Comparison of ENCODE assay signal across 10 cellular contexts in genomic region chr2:160375802-160376469, GRCh38.
DNase-seq lines count a peak whose midpoint lies in the region; ATAC-seq, FAIRE-seq and TF ChIP-seq lines count a peak whose summit lies in the region.
"Had no signal": no experiment of that assay in that cellular context is flagged by ENCODE, and none has a peak within 500 bp of the region (broad histone marks: within the 10 kb centered on the region; RNA-seq: fewer than 3 reads in every experiment).

No MANE protein-coding gene starts in this region.

- peak overlapping the region; percentile 62 for H3K27ac Mint-ChIP-seq in activated T-cell treated with anti-CD3 and anti-CD28 coated beads, Interleukin-2, amount 50 U/mL, for 72 hours

- H3K4me1 Mint-ChIP-seq in activated T-cell treated with anti-CD3 and anti-CD28 coated beads, Interleukin-2, amount 50 U/mL, for 72 hours (ENCODE audit: low read depth): peaks cover 85% of the 10 kb centered on the region
- H3K4me1 Mint-ChIP-seq in activated T-cell treated with anti-CD3 and anti-CD28 coated beads, Interleukin-2, amount 50 U/mL, for 4 hours (ENCODE audit: low read depth): peaks cover 88% of the 10 kb centered on the region

- no peaks in the 10 kb centered on the region for H3K36me3 Mint-ChIP-seq in activated T-cell treated with anti-CD3 and anti-CD28 coated beads, Interleukin-2, amount 50 U/mL, for 72 hours (ENCODE audit: insufficient read depth in 2 of 2)
- H3K36me3 Mint-ChIP-seq in activated T-cell treated with anti-CD3 and anti-CD28 coated beads, Interleukin-2, amount 50 U/mL, for 4 hours (ENCODE audit: insufficient read depth): peaks cover 10% of the 10 kb centered on the region

- H3K9me3 ChIP-seq in adrenal gland (replicated peaks in 1 of 3): no peaks in the 10 kb centered on the region
- H3K9me3 ChIP-seq in kidney (ENCODE audit: control insufficient read depth in 1 of 2, low read length in 2 of 2): no peaks in the 10 kb centered on the region
- H3K9me3 ChIP-seq in upper lobe of left lung: no peaks in the 10 kb centered on the region

- TF ChIP-seq POLR2A in adrenal gland (IDR thresholded peaks at IDR 0.05) (no peak), upper lobe of left lung (IDR thresholded peaks at IDR 0.05) (no peak)

- TF ChIP-seq CTCF in adrenal gland (IDR thresholded peaks at IDR 0.05) (no peak), kidney (IDR thresholded peaks at IDR 0.05; ENCODE audit: borderline replicate concordance, extremely low read depth, insufficient read depth) (no peak), upper lobe of left lung (IDR thresholded peaks at IDR 0.05) (no peak)

- H3K27me3 ChIP-seq in adrenal gland (no peaks in the 10 kb centered on the region), upper lobe of left lung (no peaks in the 10 kb centered on the region)

- H3K27ac ChIP-seq in adrenal gland: peak overlapping the region; percentile 34 to 84 (median 69)
- H3K27ac ChIP-seq in kidney (ENCODE audit: low read depth in 2 of 2, low read length in 2 of 2): peak overlapping the region in 1 of 2 donors; percentile 13
- H3K27ac ChIP-seq in upper lobe of left lung: peak overlapping the region; percentile 36 to 88 (median 60)

- peaks cover 58 to 100% of the 10 kb centered on the region in 2 donors for H3K4me1 ChIP-seq in adrenal gland (replicated peaks in 1 of 2)
- H3K4me1 ChIP-seq in kidney (ENCODE audit: control insufficient read depth in 1 of 2, insufficient read depth in 1 of 2, low read depth in 1 of 2, low read length in 2 of 2): peaks cover 16 to 37% of the 10 kb centered on the region in 2 donors
- peaks cover 99 to 100% (median 100%) of the 10 kb centered on the region in 4 donors for H3K4me1 ChIP-seq in upper lobe of left lung

- peak; percentile 39 for FAIRE-seq in kidney (lab: Jason Lieb, UNC)

- peak in 1 of 4 donors; percentile 37 for TF ChIP-seq EP300 in upper lobe of left lung (IDR thresholded peaks at IDR 0.05)

- intact Hi-C loops in adrenal gland (cut with DNase I) (no loop called here), kidney (cut with DNase I) (no loop called here)

- H3K9me3 Mint-ChIP-seq in activated T-cell treated with anti-CD3 and anti-CD28 coated beads, Interleukin-2, amount 50 U/mL, for 72 hours: no peaks in the 10 kb centered on the region
- H3K9me3 Mint-ChIP-seq in activated T-cell treated with anti-CD3 and anti-CD28 coated beads, Interleukin-2, amount 50 U/mL, for 4 hours: no peaks in the 10 kb centered on the region

- H3K27me3 Mint-ChIP-seq in activated T-cell treated with anti-CD3 and anti-CD28 coated beads, Interleukin-2, amount 50 U/mL, for 72 hours (ENCODE audit: low read depth): no peaks in the 10 kb centered on the region
- H3K27me3 Mint-ChIP-seq in activated T-cell treated with anti-CD3 and anti-CD28 coated beads, Interleukin-2, amount 50 U/mL, for 4 hours (ENCODE audit: low read depth): no peaks in the 10 kb centered on the region

- H3K4me3 ChIP-seq in adrenal gland: no peak overlapping the region
- no peak overlapping the region for H3K4me3 ChIP-seq in kidney (ENCODE audit: low read length in 2 of 2)
- no peak overlapping the region for H3K4me3 ChIP-seq in upper lobe of left lung

- no peak overlapping the region for H3K4me3 Mint-ChIP-seq in activated T-cell treated with anti-CD3 and anti-CD28 coated beads, Interleukin-2, amount 50 U/mL, for 72 hours
- H3K4me3 Mint-ChIP-seq in activated T-cell treated with anti-CD3 and anti-CD28 coated beads, Interleukin-2, amount 50 U/mL, for 4 hours: no peak overlapping the region

- 23 to 28% (median 27%) methylated on average over 2 of the region's 2 CpGs for WGBS in adrenal gland, 4 donors
- WGBS in upper lobe of left lung, 2 donors: 6 to 13% methylated on average over 2 of the region's 2 CpGs

- no peak overlapping the region for H3K9ac ChIP-seq in kidney (ENCODE audit: low read length in 2 of 2)

- no peak for DNase-seq in activated T-cell treated with anti-CD3 and anti-CD28 coated beads, Interleukin-2, amount 50 U/mL, for 72 hours
- no peak for DNase-seq in activated T-cell treated with anti-CD3 and anti-CD28 coated beads, Interleukin-2, amount 50 U/mL, for 4 hours
- DNase-seq in adrenal gland (peak in 2 of 7 donors; percentile 29 to 38), kidney (no peak), upper lobe of left lung (no peak), NCI-H526 treated with DMSO at 0.1 percent for 48 hours (lab: John Stamatoyannopoulos, UW) (no peak)
- DNase-seq: activated CD4-positive, alpha-beta T cell treated with anti-CD3 and anti-CD28 coated beads, Interleukin-2, amount 50 U/mL, for 48 hours; stimulated activated CD4-positive, alpha-beta T cell treated with anti-CD3 and anti-CD28 coated beads, Interleukin-4, amount 100 ng/mL, for 24 hours had no signal

- H3K36me3 ChIP-seq in adrenal gland (replicated peaks in 1 of 2): no peaks in the 10 kb centered on the region
- H3K36me3 ChIP-seq in kidney (ENCODE audit: control insufficient read depth in 1 of 2, insufficient read depth in 2 of 2, low read length in 2 of 2): no peaks in the 10 kb centered on the region
- no peaks in the 10 kb centered on the region for H3K36me3 ChIP-seq in upper lobe of left lung

- no peak for ATAC-seq in activated T-cell treated with anti-CD3 and anti-CD28 coated beads, Interleukin-2, amount 50 U/mL, for 72 hours (replicated peaks in 1 of 2)
- ATAC-seq in activated T-cell treated with anti-CD3 and anti-CD28 coated beads, Interleukin-2, amount 50 U/mL, for 4 hours: no peak
- ATAC-seq in upper lobe of left lung (ENCODE audit: low FRiP score in 2 of 2) (peak in 1 of 2 donors; percentile 69), GM19351 (IDR thresholded peaks at IDR 0.05; ENCODE audit: unreplicated experiment) (no peak), HG02970 (IDR thresholded peaks at IDR 0.05; ENCODE audit: low FRiP score, unreplicated experiment) (no peak)
